In the genomic region with DNA sequence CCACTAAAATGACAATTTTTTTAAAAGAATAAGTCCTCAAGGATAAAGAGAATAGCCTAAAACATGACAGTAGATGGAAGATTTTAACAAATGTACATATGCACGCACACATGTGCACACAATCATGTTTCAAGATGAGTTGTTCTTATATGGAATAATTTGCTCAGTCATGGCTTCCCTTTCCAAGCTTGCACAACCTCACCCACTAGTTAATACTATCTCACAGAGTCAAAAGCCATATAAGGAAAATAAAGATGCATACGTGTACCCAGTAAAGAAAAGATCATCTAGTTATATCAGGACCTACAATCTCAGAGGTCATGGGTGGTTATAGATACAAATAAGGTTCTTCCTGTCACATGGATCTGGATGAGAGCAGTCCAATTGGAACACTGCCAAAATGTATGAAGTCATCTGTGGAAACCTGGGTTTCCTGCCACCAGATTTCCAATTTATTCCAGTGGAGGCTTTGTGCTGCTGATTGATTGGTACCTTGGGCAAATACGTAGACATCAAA, we compare ENCODE assay signal across 9 cellular contexts. TPM values are rescaled to one million over a fixed set of nuclear protein-coding genes. Genes with fewer than 3 reads are reported as not detected.
DNase-seq lines count a peak whose midpoint lies in the region; ATAC-seq, FAIRE-seq and TF ChIP-seq lines count a peak whose summit lies in the region.
"Had no signal": no experiment of that assay in that cellular context is flagged by ENCODE, and none has a peak within 500 bp of the region (broad histone marks: within the 10 kb centered on the region; RNA-seq: fewer than 3 reads in every experiment).

No MANE protein-coding gene starts in this region.

- no peak for TF ChIP-seq POLR2A in GM12891 (IDR thresholded peaks at IDR 0.05; ENCODE audit: low read depth, low read length)

- no peak for TF ChIP-seq CTCF in foreskin keratinocyte (conservative IDR thresholded peaks at IDR 0.05)

- FAIRE-seq in GM12891 (lab: Jason Lieb, UNC): no peak
- FAIRE-seq: TTC549 had no signal

- no peaks in the 10 kb centered on the region for H3K27me3 ChIP-seq in foreskin keratinocyte

- peak; percentile 66 for DNase-seq in COLO668 (lab: John Stamatoyannopoulos, UW; ENCODE audit: unreplicated experiment)
- peak; percentile 30 for DNase-seq in MV-4-11 (lab: John Stamatoyannopoulos, UW)
- peak; percentile 71 for DNase-seq in RKO (ENCODE audit: low spot score)
- DNase-seq in foreskin keratinocyte: peak; percentile 63 to 85
- no peak for DNase-seq in SIG-M5 (lab: John Stamatoyannopoulos, UW)
- DNase-seq in activated CD4-positive, alpha-beta memory T cell treated with anti-CD3 and anti-CD28 coated beads for 36 hours: no peak
- no peak for DNase-seq in GM12891 (ENCODE audit: insufficient read length, low spot score)

- peaks cover 10% of the 10 kb centered on the region for H3K4me1 ChIP-seq in foreskin keratinocyte

- no peak overlapping the region for H3K4me3 Mint-ChIP-seq in activated CD4-positive, alpha-beta memory T cell treated with anti-CD3 and anti-CD28 coated beads for 36 hours

- H3K27me3 Mint-ChIP-seq in activated CD4-positive, alpha-beta memory T cell treated with anti-CD3 and anti-CD28 coated beads for 36 hours: no peaks in the 10 kb centered on the region

- POLR2A ChIA-PET in activated CD4-positive, alpha-beta memory T cell treated with anti-CD3 and anti-CD28 coated beads for 36 hours (lab: Charles Lee): no interaction called here

- no peak overlapping the region for H3K27ac Mint-ChIP-seq in activated CD4-positive, alpha-beta memory T cell treated with anti-CD3 and anti-CD28 coated beads for 36 hours

- no peaks in the 10 kb centered on the region for H3K36me3 Mint-ChIP-seq in activated CD4-positive, alpha-beta memory T cell treated with anti-CD3 and anti-CD28 coated beads for 36 hours

- ATAC-seq in foreskin keratinocyte (peak; percentile 72), HG02970 (IDR thresholded peaks at IDR 0.05; ENCODE audit: low FRiP score, unreplicated experiment) (no peak)

- intact Hi-C loops in activated CD4-positive, alpha-beta memory T cell treated with anti-CD3 and anti-CD28 coated beads for 36 hours (cut with micrococcal nuclease): no loop called here

- H3K27ac ChIP-seq in foreskin keratinocyte: no peak overlapping the region

- no peaks in the 10 kb centered on the region for H3K4me1 Mint-ChIP-seq in activated CD4-positive, alpha-beta memory T cell treated with anti-CD3 and anti-CD28 coated beads for 36 hours (ENCODE audit: low read depth)

- CTCF ChIA-PET in activated CD4-positive, alpha-beta memory T cell treated with anti-CD3 and anti-CD28 coated beads for 36 hours (lab: Charles Lee): no interaction called here

- no peaks in the 10 kb centered on the region for H3K9me3 Mint-ChIP-seq in activated CD4-positive, alpha-beta memory T cell treated with anti-CD3 and anti-CD28 coated beads for 36 hours

TF ChIP-seq in GM12891, 5 proteins besides CTCF, POLR2A, EP300 and RAD21:
- no peak for TF ChIP-seq TAF1 (IDR thresholded peaks at IDR 0.05; ENCODE audit: low read depth, low read length)
- TF ChIP-seq POLR2AphosphoS5 (IDR thresholded peaks at IDR 0.05; ENCODE audit: low read depth, low read length): no peak
- no peak for TF ChIP-seq SPI1 (IDR thresholded peaks at IDR 0.05; ENCODE audit: low read depth, low read length)
- TF ChIP-seq PAX5 (IDR thresholded peaks at IDR 0.05; ENCODE audit: insufficient read depth, low read length, severe bottlenecking): no peak
- TF ChIP-seq POU2F2 (IDR thresholded peaks at IDR 0.05; ENCODE audit: low read depth, low read length): no peak

RNA-seq across cellular contexts. Expression of gene FAM13A, which starts 56.1 kb away (rescaled TPM):
- total RNA-seq in foreskin keratinocyte: 6.0 and 7.0 TPM in 2 replicates
- 2.2 and 2.8 TPM in 2 replicates for polyA plus RNA-seq in foreskin keratinocyte
- total RNA-seq in activated CD4-positive, alpha-beta memory T cell treated with anti-CD3 and anti-CD28 coated beads for 36 hours: 1 to 10 TPM; 2.3 to 2.6 TPM
- polyA plus RNA-seq in GM12891 (2012; ENCODE audit: low read depth, missing spikeins): 1.8 TPM

Comparison
In these comparisons a context has a peak if more than half of its experiments do, and no peak if none do; other contexts are left out.
1. DNase-seq: peak in COLO668 (single experiment), MV-4-11 (single experiment), RKO (single experiment) and foreskin keratinocyte (2 of 2); none in SIG-M5 (single experiment), activated CD4-positive, alpha-beta memory T cell treated with anti-CD3 and anti-CD28 coated beads for 36 hours (single experiment) and GM12891 (single experiment).